Comparison of ENCODE assay signal across 8 cellular contexts in the genomic region with DNA sequence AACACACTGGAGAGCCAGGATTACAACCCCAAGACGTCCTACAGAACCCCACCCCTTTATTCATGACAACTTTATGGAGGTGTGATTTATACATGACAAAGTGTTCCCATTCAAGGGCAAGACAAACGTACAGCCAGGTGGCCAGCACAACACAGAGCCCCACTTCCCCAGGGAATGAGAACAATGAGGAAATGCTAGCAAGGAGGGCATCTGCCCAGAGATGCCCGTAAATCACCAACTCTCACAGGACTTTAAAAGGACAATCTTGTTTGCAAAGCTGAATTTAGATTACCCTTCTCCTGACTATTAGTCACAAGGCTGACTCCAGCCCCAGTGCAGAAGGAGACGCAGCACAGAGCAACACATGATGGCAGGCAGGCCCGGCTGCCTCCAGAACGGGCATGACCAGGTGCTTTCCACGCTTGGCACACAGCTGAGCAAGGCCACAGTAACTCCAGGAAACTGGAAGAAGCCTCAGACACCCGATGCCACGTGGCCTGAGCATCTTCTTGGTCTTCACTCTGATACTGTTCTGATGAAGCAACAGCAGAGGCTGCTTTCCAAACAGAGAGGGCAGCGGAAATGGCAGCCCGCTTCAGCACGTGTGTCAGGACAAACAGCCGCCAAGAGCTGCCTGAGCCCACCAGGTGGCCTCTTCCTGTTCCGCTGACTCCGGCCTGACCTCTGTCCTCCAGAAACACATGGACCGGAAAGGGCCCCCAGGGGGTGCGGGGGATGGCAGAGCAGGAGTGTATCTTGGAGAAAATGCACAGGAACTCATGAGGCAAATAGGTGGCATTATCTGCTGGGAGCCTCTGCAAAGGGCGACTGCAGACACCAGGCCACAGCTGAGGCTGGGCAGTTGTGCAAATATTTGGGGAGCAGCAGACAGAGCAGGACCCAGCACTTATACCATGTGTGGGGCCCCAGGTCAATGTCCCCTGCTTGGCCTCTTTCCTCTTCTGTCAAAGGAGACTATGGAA. TPM values are rescaled to one million over a fixed set of nuclear protein-coding genes. Genes with fewer than 3 reads are reported as not detected.
DNase-seq lines count a peak whose midpoint lies in the region; ATAC-seq and TF ChIP-seq lines count a peak whose summit lies in the region.

No MANE protein-coding gene starts in this region.

- no peak for TF ChIP-seq EP300 in gastroesophageal sphincter (IDR thresholded peaks at IDR 0.05)
- no peak for TF ChIP-seq EP300 in stomach (IDR thresholded peaks at IDR 0.05)

- H3K27me3 ChIP-seq in SJCRH30 (peaks cover 21% of the 10 kb centered on the region), gastroesophageal sphincter (no peaks in the 10 kb centered on the region), stomach (no peaks in the 10 kb centered on the region), testis (no peaks in the 10 kb centered on the region)

- no peak overlapping the region for H3K27ac Mint-ChIP-seq in activated T-cell treated with anti-CD3 and anti-CD28 coated beads, Interleukin-2, amount 50 U/mL, for 24 hours

- H3K9me3 ChIP-seq in SJCRH30 (replicated peaks) (no peaks in the 10 kb centered on the region), gastroesophageal sphincter (no peaks in the 10 kb centered on the region), stomach (no peaks in the 10 kb centered on the region), testis (no peaks in the 10 kb centered on the region)

- no peak overlapping the region for H3K4me3 ChIP-seq in SJCRH30
- no peak overlapping the region for H3K4me3 ChIP-seq in gastroesophageal sphincter
- no peak overlapping the region for H3K4me3 ChIP-seq in stomach
- H3K4me3 ChIP-seq in testis, result no peak overlapping the region

- no peak overlapping the region for H3K4me3 Mint-ChIP-seq in activated T-cell treated with anti-CD3 and anti-CD28 coated beads, Interleukin-2, amount 50 U/mL, for 24 hours

- no peaks in the 10 kb centered on the region for H3K36me3 Mint-ChIP-seq in activated T-cell treated with anti-CD3 and anti-CD28 coated beads, Interleukin-2, amount 50 U/mL, for 24 hours (ENCODE audit: low read depth)

- DNase-seq in NCI-H2227 (lab: John Stamatoyannopoulos, UW; ENCODE audit: unreplicated experiment), result peak; percentile 7
- no peak for DNase-seq in NCI-H2227 treated with DMSO at 0.1 percent for 48 hours (lab: John Stamatoyannopoulos, UW)
- peak; percentile 20 to 24 for DNase-seq in SJCRH30
- DNase-seq in stomach, result peak; percentile 39
- no peak for DNase-seq in activated T-cell treated with anti-CD3 and anti-CD28 coated beads, Interleukin-2, amount 50 U/mL, for 24 hours
- no peak for DNase-seq in testis

- H3K4me1 Mint-ChIP-seq in activated T-cell treated with anti-CD3 and anti-CD28 coated beads, Interleukin-2, amount 50 U/mL, for 24 hours (ENCODE audit: low read depth), result no peaks in the 10 kb centered on the region

- H3K36me3 ChIP-seq in SJCRH30 (no peaks in the 10 kb centered on the region), gastroesophageal sphincter (no peaks in the 10 kb centered on the region), stomach (no peaks in the 10 kb centered on the region), testis (ENCODE audit: low read depth, missing control alignments) (no peaks in the 10 kb centered on the region)

- TF ChIP-seq POLR2A in gastroesophageal sphincter (IDR thresholded peaks at IDR 0.05), result no peak
- TF ChIP-seq POLR2A in stomach (IDR thresholded peaks at IDR 0.05), result no peak
- TF ChIP-seq POLR2A in testis (IDR thresholded peaks at IDR 0.05), result no peak

- peak; percentile 35 for ATAC-seq in gastroesophageal sphincter
- no peak for ATAC-seq in GM19324 (IDR thresholded peaks at IDR 0.05; ENCODE audit: low FRiP score, unreplicated experiment)

- WGBS in gastroesophageal sphincter (ENCODE audit: low coverage in 1 of 2), 2 donors, result 20 to 39% methylated on average over 3 to 7 of the region's 18 CpGs
- 30 to 37% (median 36%) methylated on average over 17 to 18 of the region's 18 CpGs for WGBS in stomach, 5 donors
- 76 to 78% methylated on average over 17 to 18 of the region's 18 CpGs for WGBS in testis, 2 donors

- H3K4me1 ChIP-seq in SJCRH30 (no peaks in the 10 kb centered on the region), gastroesophageal sphincter (peaks cover 14 to 100% (median 36%) of the 10 kb centered on the region in 3 donors), stomach (peaks cover 66 to 100% (median 79%) of the 10 kb centered on the region in 4 donors), testis (peaks cover 30% of the 10 kb centered on the region)

- intact Hi-C loops in stomach (cut with DNase I; ENCODE audit: low total_unique reads) (no loop called here), testis (cut with DNase I; ENCODE audit: low total_unique reads) (no loop called here)

- H3K27me3 Mint-ChIP-seq in activated T-cell treated with anti-CD3 and anti-CD28 coated beads, Interleukin-2, amount 50 U/mL, for 24 hours, result peaks cover 33% of the 10 kb centered on the region

- no peak for TF ChIP-seq CTCF in gastroesophageal sphincter (IDR thresholded peaks at IDR 0.05)
- no peak for TF ChIP-seq CTCF in stomach (IDR thresholded peaks at IDR 0.05)
- TF ChIP-seq CTCF in testis (IDR thresholded peaks at IDR 0.05), result no peak

- no peaks in the 10 kb centered on the region for H3K9me3 Mint-ChIP-seq in activated T-cell treated with anti-CD3 and anti-CD28 coated beads, Interleukin-2, amount 50 U/mL, for 24 hours

- H3K27ac ChIP-seq in SJCRH30 (no peak overlapping the region), gastroesophageal sphincter (peak overlapping the region; percentile 41 to 85 (median 81)), stomach (peak overlapping the region; percentile 22 to 79 (median 57)), testis (no peak overlapping the region)

RNA-seq across cellular contexts. Expression of gene ROR2, which starts 51.3 kb away (rescaled TPM):
- not detected in 2 replicates for total RNA-seq in SJCRH30 (2014; rRNA removed; shearing (Covaris generic))
- total RNA-seq in gastroesophageal sphincter (10 to 100 TPM; 40.8 to 69.1 (median 63.2) TPM), stomach (10 to 100 TPM in 3 of 5 donors, 1 to 10 TPM in 2; 6.1 to 21.4 (median 15.6) TPM), testis (10 to 100 TPM; 12.3 to 16.5 TPM)
- polyA plus RNA-seq in stomach (10 to 100 TPM in 1 of 3 donors, 1 to 10 TPM in 2; 3.0 to 12.0 (median 7.6) TPM), testis (ENCODE audit: insufficient read depth, low read depth, low replicate concordance) (11.5 TPM)

Comparison
In these comparisons a context has a peak if more than half of its experiments do, and no peak if none do; other contexts are left out.
1. DNase-seq: peak in NCI-H2227 (single experiment), SJCRH30 (2 of 2) and stomach (single experiment); none in NCI-H2227 treated with DMSO at 0.1 percent for 48 hours (single experiment), activated T-cell treated with anti-CD3 and anti-CD28 coated beads, Interleukin-2, amount 50 U/mL, for 24 hours (single experiment) and testis (single experiment).
2. H3K27ac ChIP-seq: peak in gastroesophageal sphincter (4 of 4) and stomach (5 of 5); none in SJCRH30 (single experiment) and testis (0 of 2).